In the genomic region with DNA sequence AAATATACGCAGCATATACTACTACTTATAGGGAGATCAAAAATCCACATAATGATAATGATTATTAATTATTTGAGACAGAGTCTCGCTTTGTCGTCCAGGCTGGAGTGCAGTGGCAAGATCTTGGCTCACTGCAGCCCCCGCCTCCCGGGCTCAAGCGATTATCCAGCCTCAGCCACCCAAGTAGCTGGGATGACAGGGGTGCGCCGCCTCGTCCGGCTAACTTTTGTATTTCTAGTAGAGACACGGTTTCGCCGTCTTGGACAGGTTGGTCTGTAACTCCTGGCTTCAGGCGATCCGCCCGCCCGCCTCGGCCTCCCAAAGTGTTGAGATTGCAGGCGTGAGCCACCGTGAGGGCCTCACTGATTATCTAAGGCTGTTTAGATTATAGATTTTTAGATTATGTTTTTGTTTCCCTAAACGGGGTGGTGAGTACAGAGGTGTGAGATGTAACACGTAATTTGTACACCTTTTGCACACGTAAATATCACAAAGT, we compare ENCODE assay signal across 8 cellular contexts. TPM values are rescaled to one million over a fixed set of nuclear protein-coding genes. Genes with fewer than 3 reads are reported as not detected.
DNase-seq lines count a peak whose midpoint lies in the region; ATAC-seq and TF ChIP-seq lines count a peak whose summit lies in the region.

No MANE protein-coding gene starts in this region.

- peak overlapping the region in 1 of 2 donors; percentile 29 for H3K4me3 ChIP-seq in ascending aorta
- H3K4me3 ChIP-seq in mesendoderm (ENCODE audit: low read length): no peak overlapping the region
- H3K4me3 ChIP-seq in tibial artery: peak overlapping the region; percentile 60 to 82

- H3K27me3 ChIP-seq in ascending aorta: no peaks in the 10 kb centered on the region
- no peaks in the 10 kb centered on the region for H3K27me3 ChIP-seq in mesendoderm (ENCODE audit: insufficient read depth, low read length, poor library complexity)
- H3K27me3 ChIP-seq in tibial artery: no peaks in the 10 kb centered on the region

- no peak overlapping the region for H3K4ac ChIP-seq in mesendoderm (ENCODE audit: low read depth, low read length)

- no peak overlapping the region for H2BK120ac ChIP-seq in mesendoderm (ENCODE audit: low read depth, low read length)

- no peak overlapping the region for H3K4me2 ChIP-seq in mesendoderm (ENCODE audit: low read length)

- intact Hi-C loops in ascending aorta (cut with DNase I) (loop anchor here (1.0 kb wide), 1 partner anchor 50 kb away; a partner anchor contains a TSS), tibial artery (cut with DNase I; ENCODE audit: low total_unique reads) (no loop called here)

- H3K27ac ChIP-seq in ascending aorta (peak overlapping the region; percentile 29 to 44), mesendoderm (ENCODE audit: low read depth, low read length) (no peak overlapping the region), tibial artery (peak overlapping the region; percentile 56 to 71)

- no peak overlapping the region for H3K23ac ChIP-seq in mesendoderm (ENCODE audit: low read length)

- no peak overlapping the region for H3K18ac ChIP-seq in mesendoderm (ENCODE audit: low read length)

- no peak overlapping the region for H2BK15ac ChIP-seq in mesendoderm (replicated peaks; ENCODE audit: low read depth)

- WGBS in mesendoderm (ENCODE audit: extremely low coverage, insufficient coverage, low lambda C conversion rate): no CpG with 5 or more reads among the region's 23 CpGs

- H3K27ac Mint-ChIP-seq in activated T-cell treated with anti-CD3 and anti-CD28 coated beads, Interleukin-2, amount 50 U/mL, for 24 hours: peak overlapping the region; percentile 86

- H3K56ac ChIP-seq in mesendoderm (ENCODE audit: low read length): peak overlapping the region; percentile 64

- no peak overlapping the region for H4K5ac ChIP-seq in mesendoderm (ENCODE audit: low read length)

- no peak overlapping the region for H2BK5ac ChIP-seq in mesendoderm (ENCODE audit: low read length)

- no peak for ATAC-seq in HG03045 (IDR thresholded peaks at IDR 0.05; ENCODE audit: unreplicated experiment)
- ATAC-seq in HG03139 (IDR thresholded peaks at IDR 0.05; ENCODE audit: unreplicated experiment): no peak

- H3K79me1 ChIP-seq in mesendoderm (ENCODE audit: low read length): peaks cover 8% of the 10 kb centered on the region

- H3K36me3 ChIP-seq in ascending aorta (no peaks in the 10 kb centered on the region), mesendoderm (ENCODE audit: control insufficient read depth, insufficient read depth, low read length) (no peaks in the 10 kb centered on the region), tibial artery (no peaks in the 10 kb centered on the region)

- peaks cover 26% of the 10 kb centered on the region for H3K79me2 ChIP-seq in mesendoderm (ENCODE audit: control insufficient read depth, insufficient read depth, low read length)

- H3K9me3 ChIP-seq in ascending aorta (no peaks in the 10 kb centered on the region), tibial artery (no peaks in the 10 kb centered on the region)

- peak overlapping the region; percentile 47 for H3K9ac ChIP-seq in mesendoderm (ENCODE audit: low read length)

- H3K4me1 Mint-ChIP-seq in activated T-cell treated with anti-CD3 and anti-CD28 coated beads, Interleukin-2, amount 50 U/mL, for 24 hours (ENCODE audit: low read depth): peaks cover 36% of the 10 kb centered on the region

- no peak for TF ChIP-seq CTCF in ascending aorta (IDR thresholded peaks at IDR 0.05)
- no peak for TF ChIP-seq CTCF in tibial artery (IDR thresholded peaks at IDR 0.05)

- H4K8ac ChIP-seq in mesendoderm (ENCODE audit: low read depth, low read length): no peak overlapping the region

- DNase-seq in activated T-cell treated with anti-CD3 and anti-CD28 coated beads, Interleukin-2, amount 50 U/mL, for 24 hours: no peak
- DNase-seq in activated T-cell treated with anti-CD3 and anti-CD28 coated beads, Interleukin-2, amount 50 U/mL, for 1 hour: no peak
- DNase-seq in ascending aorta (ENCODE audit: low spot score in 2 of 2) (no peak), mesendoderm (no peak), tibial artery (no peak), NCI-H1048 (lab: John Stamatoyannopoulos, UW) (no peak)

- peaks cover 25% of the 10 kb centered on the region for H3K36me3 Mint-ChIP-seq in activated T-cell treated with anti-CD3 and anti-CD28 coated beads, Interleukin-2, amount 50 U/mL, for 24 hours (ENCODE audit: low read depth)

- peak overlapping the region; percentile 69 for H3K4me3 Mint-ChIP-seq in activated T-cell treated with anti-CD3 and anti-CD28 coated beads, Interleukin-2, amount 50 U/mL, for 24 hours

- no peaks in the 10 kb centered on the region for H3K27me3 Mint-ChIP-seq in activated T-cell treated with anti-CD3 and anti-CD28 coated beads, Interleukin-2, amount 50 U/mL, for 24 hours

- peaks cover 0 to 9% of the 10 kb centered on the region in 2 donors for H3K4me1 ChIP-seq in ascending aorta
- H3K4me1 ChIP-seq in mesendoderm (ENCODE audit: control insufficient read depth, low read depth, low read length): peaks cover 2% of the 10 kb centered on the region
- peaks cover 0 to 13% (median 7%) of the 10 kb centered on the region in 4 donors for H3K4me1 ChIP-seq in tibial artery

- H2AK5ac ChIP-seq in mesendoderm (ENCODE audit: low read length): no peak overlapping the region

- H3K9me3 Mint-ChIP-seq in activated T-cell treated with anti-CD3 and anti-CD28 coated beads, Interleukin-2, amount 50 U/mL, for 24 hours: no peaks in the 10 kb centered on the region

RNA-seq across cellular contexts. Expression of a gene that starts 0.5 kb away (rescaled TPM):
- total RNA-seq in ascending aorta: 0.11 TPM
- 13.1 TPM for polyA plus RNA-seq in mesendoderm (2013, experiment 1 of 2)
- polyA plus RNA-seq in mesendoderm (2013, experiment 2 of 2): 13.0 TPM

RNA-seq across cellular contexts. Expression of a gene that starts 50.0 kb away (rescaled TPM):
- total RNA-seq in ascending aorta: 12.8 TPM
- 16.6 TPM for polyA plus RNA-seq in mesendoderm (2013, experiment 1 of 2)
- 16.0 TPM for polyA plus RNA-seq in mesendoderm (2013, experiment 2 of 2)
